In the genomic region with DNA sequence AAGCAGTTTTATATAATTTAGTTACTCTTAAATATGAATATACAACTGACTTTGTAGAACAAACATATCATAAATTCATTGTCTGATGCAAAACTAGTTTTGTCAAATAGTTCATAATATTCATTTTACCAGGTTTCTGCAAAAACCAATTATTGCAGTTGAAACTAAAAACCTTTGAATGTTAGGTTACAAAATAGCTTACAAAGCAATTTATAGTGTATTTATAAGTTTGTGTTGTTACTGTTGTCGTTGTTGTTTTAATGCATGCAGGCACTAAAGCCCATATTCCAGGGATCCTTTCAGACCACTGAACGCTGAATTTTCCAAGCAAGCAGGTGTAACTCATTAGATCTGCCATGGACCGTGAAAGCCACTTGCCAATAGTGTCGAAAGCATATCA, we compare ENCODE assay signal across 24 cellular contexts.
"Had no signal": no experiment of that assay in that cellular context is flagged by ENCODE, and none has a peak within 500 bp of the region (broad histone marks: within the 10 kb centered on the region; RNA-seq: fewer than 3 reads in every experiment).

No MANE protein-coding gene starts in this region.

- ATAC-seq: activated T-cell treated with anti-CD3 and anti-CD28 coated beads, Interleukin-2, amount 50 U/mL, for 72 hours; T-cell had no signal

- H3K27me3 ChIP-seq: brain microvascular endothelial cell, cardiac muscle cell had no signal

- H3K27ac ChIP-seq: brain microvascular endothelial cell, cardiac muscle cell, SK-N-MC, VCaP had no signal

- H3K4me3 ChIP-seq: cardiac muscle cell, SK-N-MC had no signal

- FAIRE-seq: TTC549 had no signal

- DNase-seq: activated CD4-positive, alpha-beta memory T cell treated with anti-CD3 and anti-CD28 coated beads for 36 hours; activated CD4-positive, alpha-beta T cell treated with anti-CD3 and anti-CD28 coated beads, Interleukin-2, amount 10 ng/mL, durations not matched to agents 7 days and 5 days; activated CD4-positive, CD25-positive, alpha-beta regulatory T cell; activated CD8-positive, alpha-beta memory T cell treated with anti-CD3 and anti-CD28 coated beads, Interleukin-2, amount 50 U/mL, for 4 hours; activated gamma-delta T cell treated with Interleukin-2 at 50 U/mL for 16 hours; activated naive CD4-positive, alpha-beta T cell treated with anti-CD3 and anti-CD28 coated beads, Interleukin-2, amount 10 ng/mL, durations not matched to agents 7 days and 5 days; activated naive CD8-positive, alpha-beta T cell treated with anti-CD3 and anti-CD28 coated beads for 36 hours; activated T-cell treated with anti-CD3 and anti-CD28 coated beads, Interleukin-2, amount 50 U/mL, for 72 hours; brain microvascular endothelial cell; Karpas-422; MM.1S; NCI-H1436; NCI-H2081 treated with DMSO at 0.1 percent for 48 hours; NCI-H446 treated with DMSO at 0.1 percent for 48 hours; NCI-H526 treated with DMSO at 0.1 percent for 48 hours; NCI-H82; SIG-M5; T-cell; T-helper 2 cell; T1000 had no signal

- H3K36me3 ChIP-seq: brain microvascular endothelial cell, cardiac muscle cell had no signal
